In the genomic region with DNA sequence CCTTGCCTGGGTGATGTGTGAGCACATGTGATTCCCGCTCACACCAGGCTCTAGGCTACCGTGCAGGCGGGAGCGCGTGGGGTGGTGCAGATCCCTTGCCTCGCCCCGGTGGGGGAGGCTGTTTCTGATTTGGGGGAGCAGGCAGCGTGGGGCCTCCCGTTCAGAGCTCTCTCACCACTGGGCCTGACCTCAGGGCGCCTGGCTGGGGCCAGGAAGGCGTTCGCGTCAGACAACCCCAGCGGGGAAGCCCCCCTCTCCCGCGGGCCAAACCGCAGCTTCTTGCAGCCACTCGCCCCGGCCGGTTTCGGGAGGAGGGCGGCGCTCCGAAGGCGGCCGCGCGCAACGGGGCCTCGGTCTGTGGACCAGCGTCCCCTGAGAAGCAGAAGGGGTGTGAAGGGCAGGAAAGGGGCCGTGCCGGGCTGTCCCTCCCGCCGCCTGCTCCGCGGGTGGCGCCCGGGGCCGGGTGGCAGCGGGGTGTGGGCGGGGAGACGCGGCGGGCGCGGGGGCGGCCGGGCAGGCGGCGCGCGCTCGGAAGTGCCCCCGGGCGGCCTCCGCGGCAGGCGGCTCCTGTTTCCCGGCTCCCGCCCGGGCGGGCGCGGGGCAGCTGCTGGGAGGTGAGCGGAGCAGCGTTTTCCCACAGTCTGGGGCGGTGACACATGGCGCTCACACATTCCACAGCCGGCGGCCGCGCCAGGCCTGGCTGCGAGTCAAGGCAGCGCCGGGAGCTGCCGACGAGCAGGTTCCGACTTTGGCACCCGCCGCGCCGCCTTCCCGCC, we compare ENCODE assay signal across 8 cellular contexts.
DNase-seq lines count a peak whose midpoint lies in the region; ATAC-seq and TF ChIP-seq lines count a peak whose summit lies in the region.

No MANE protein-coding gene starts in this region.

- peak overlapping the region; percentile 57 to 58 for H3K4me3 ChIP-seq in duodenal mucosa (ENCODE audit: low read depth in 1 of 2, low read length in 2 of 2)
- peak overlapping the region; percentile 33 for H3K4me3 ChIP-seq in lung

- H3K27me3 ChIP-seq in duodenal mucosa (ENCODE audit: control insufficient read depth in 1 of 2, insufficient read depth in 2 of 2, low read length in 2 of 2) (no peaks in the 10 kb centered on the region), lung (ENCODE audit: control insufficient read depth, insufficient read depth) (no peaks in the 10 kb centered on the region)

- H3K36me3 ChIP-seq in duodenal mucosa (ENCODE audit: control insufficient read depth in 1 of 2, insufficient read depth in 2 of 2, low read length in 2 of 2) (no peaks in the 10 kb centered on the region), lung (ENCODE audit: control insufficient read depth in 2 of 2, insufficient read depth in 2 of 2, low read length in 2 of 2) (no peaks in the 10 kb centered on the region)

- H3K27ac ChIP-seq in duodenal mucosa (ENCODE audit: low read depth, low read length) (peak overlapping the region; percentile 63), lung (ENCODE audit: low read depth in 1 of 2, low read length in 1 of 2) (peak overlapping the region; percentile 29 to 89)

- TF ChIP-seq CTCF in lung (IDR thresholded peaks at IDR 0.05; ENCODE audit: control extremely low read depth, extremely low read depth): no peak

- ATAC-seq in GM18858 (IDR thresholded peaks at IDR 0.05; ENCODE audit: unreplicated experiment) (peak; percentile 87), HG03060 (IDR thresholded peaks at IDR 0.05; ENCODE audit: low read depth, unreplicated experiment) (peak; percentile 84), lung (ENCODE audit: insufficient read depth, low FRiP score) (peak; percentile 85)

- peaks cover 26 to 28% of the 10 kb centered on the region in 2 donors for H3K4me1 ChIP-seq in duodenal mucosa (ENCODE audit: control insufficient read depth in 1 of 2, insufficient read depth in 2 of 2, low read length in 2 of 2)
- H3K4me1 ChIP-seq in lung (ENCODE audit: control insufficient read depth in 2 of 2, insufficient read depth in 2 of 2, low read length in 2 of 2): peaks cover 0 to 9% of the 10 kb centered on the region in 2 donors

- 1% methylated on average over 52 to 84 of the region's 84 CpGs for WGBS in lung, 2 donors

- DNase-seq in AG08396 (ENCODE audit: low spot score) (peak; percentile 94), NCI-H2171 (lab: John Stamatoyannopoulos, UW) (peak; percentile 70), lung (ENCODE audit: low spot score) (peak; percentile 79)
- peak; percentile 53 for DNase-seq in activated CD4-positive, alpha-beta T cell treated with anti-CD3 and anti-CD28 coated beads, Interleukin-2, amount 50 U/mL, for 1 hour
- peak; percentile 6 to 51 (median 13) for DNase-seq in stimulated activated CD4-positive, alpha-beta T cell treated with anti-CD3 and anti-CD28 coated beads, TNF-alpha, amount 100 ng/mL, for 1 hour (ENCODE audit: low read depth in 3 of 3, low spot score in 1 of 3)

- no peaks in the 10 kb centered on the region for H3K9me3 ChIP-seq in duodenal mucosa (ENCODE audit: control insufficient read depth in 1 of 2, low read length in 2 of 2)
- no peaks in the 10 kb centered on the region for H3K9me3 ChIP-seq in lung (ENCODE audit: control insufficient read depth in 2 of 2, insufficient read depth in 1 of 2, low read length in 1 of 2)

- H3K9ac ChIP-seq in duodenal mucosa (ENCODE audit: low read depth in 1 of 2, low read length in 2 of 2): peak overlapping the region; percentile 23 to 45

Comparison
In these comparisons a context has a peak if more than half of its experiments do, and no peak if none do; other contexts are left out.
1. Peak in every context shown above with its lines: DNase-seq, ATAC-seq, H3K4me3 ChIP-seq and H3K27ac ChIP-seq.
2. DNase-seq: peak in every context shown above with its lines; median percentile 94 in AG08396; 79 in lung; 70 in NCI-H2171; 53 in activated CD4-positive, alpha-beta T cell treated with anti-CD3 and anti-CD28 coated beads, Interleukin-2, amount 50 U/mL, for 1 hour; 13 in stimulated activated CD4-positive, alpha-beta T cell treated with anti-CD3 and anti-CD28 coated beads, TNF-alpha, amount 100 ng/mL, for 1 hour.